ENCODE assay signal across 17 cellular contexts in the genomic region with DNA sequence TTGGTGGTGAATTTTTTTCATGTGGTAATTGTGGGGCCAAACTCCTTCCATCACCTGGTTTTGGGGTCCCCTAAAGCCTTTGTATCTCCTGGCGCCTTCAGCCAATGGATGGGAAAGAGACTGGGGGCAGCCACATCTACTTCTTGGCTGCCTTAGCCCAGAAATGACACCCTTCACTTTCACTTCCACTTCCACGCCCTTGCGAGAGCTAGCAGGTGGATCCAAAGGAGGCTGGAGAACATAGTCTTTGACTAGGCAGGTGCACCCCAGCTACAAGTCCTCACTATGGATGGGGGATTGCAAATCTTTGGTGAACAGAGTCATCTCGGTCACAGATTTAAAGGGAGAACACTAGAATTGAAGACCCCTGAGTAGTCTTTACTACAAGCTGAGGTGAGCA.
"Had no signal": no experiment of that assay in that cellular context is flagged by ENCODE, and none has a peak within 500 bp of the region (broad histone marks: within the 10 kb centered on the region; RNA-seq: fewer than 3 reads in every experiment).

No MANE protein-coding gene starts in this region.

- H3K4me1 ChIP-seq: foreskin keratinocyte had no signal

- H3K4me3 ChIP-seq: heart left ventricle had no signal

- H3K36me3 ChIP-seq: heart left ventricle had no signal

- ATAC-seq: activated CD8-positive, alpha-beta T cell treated with anti-CD3 and anti-CD28 coated beads, Interleukin-2, amount 10 ng/mL, durations not matched to agents 7 days and 5 days; activated naive CD4-positive, alpha-beta T cell treated with anti-CD3 and anti-CD28 coated beads, Interleukin-2, amount 50 U/mL, for 72 hours; effector memory CD8-positive, alpha-beta T cell; natural killer cell; stimulated activated naive B cell treated with anti-CD40 and anti-IgM and Interleukin-4, amounts not matched to agents 10 μg/mL and 1 μg/mL and 100 μg/mL, for 72 hours; WTC11 had no signal

- H3K27ac ChIP-seq: foreskin keratinocyte, heart left ventricle had no signal

- DNase-seq: activated CD4-positive, alpha-beta T cell treated with anti-CD3 and anti-CD28 coated beads for 48 hours; activated CD8-positive, alpha-beta memory T cell treated with anti-CD3 and anti-CD28 coated beads, Interleukin-2, amount 50 U/mL, for 4 hours; activated CD8-positive, alpha-beta T cell treated with anti-CD3 and anti-CD28 coated beads, Interleukin-2, amount 10 ng/mL, durations not matched to agents 7 days and 5 days; activated gamma-delta T cell; activated T-cell treated with anti-CD3 and anti-CD28 coated beads, Interleukin-2, amount 50 U/mL, for 72 hours; effector memory CD8-positive, alpha-beta T cell; heart left ventricle; immature natural killer cell; natural killer cell; posterior cingulate gyrus; stimulated activated CD4-positive, alpha-beta T cell treated with anti-CD3 and anti-CD28 coated beads, Interleukin-2, amount 100 ng/mL, for 48 hours; stimulated activated naive B cell treated with anti-CD40 and anti-IgM and Interleukin-4, amounts not matched to agents 10 μg/mL and 1 μg/mL and 100 μg/mL, for 72 hours; T-helper 2 cell; trophoblast cell had no signal

- H3K27me3 ChIP-seq: foreskin keratinocyte, heart left ventricle had no signal

- H3K9me3 ChIP-seq: heart left ventricle had no signal
